ENCODE assay signal across 1 cellular context in the genomic region with DNA sequence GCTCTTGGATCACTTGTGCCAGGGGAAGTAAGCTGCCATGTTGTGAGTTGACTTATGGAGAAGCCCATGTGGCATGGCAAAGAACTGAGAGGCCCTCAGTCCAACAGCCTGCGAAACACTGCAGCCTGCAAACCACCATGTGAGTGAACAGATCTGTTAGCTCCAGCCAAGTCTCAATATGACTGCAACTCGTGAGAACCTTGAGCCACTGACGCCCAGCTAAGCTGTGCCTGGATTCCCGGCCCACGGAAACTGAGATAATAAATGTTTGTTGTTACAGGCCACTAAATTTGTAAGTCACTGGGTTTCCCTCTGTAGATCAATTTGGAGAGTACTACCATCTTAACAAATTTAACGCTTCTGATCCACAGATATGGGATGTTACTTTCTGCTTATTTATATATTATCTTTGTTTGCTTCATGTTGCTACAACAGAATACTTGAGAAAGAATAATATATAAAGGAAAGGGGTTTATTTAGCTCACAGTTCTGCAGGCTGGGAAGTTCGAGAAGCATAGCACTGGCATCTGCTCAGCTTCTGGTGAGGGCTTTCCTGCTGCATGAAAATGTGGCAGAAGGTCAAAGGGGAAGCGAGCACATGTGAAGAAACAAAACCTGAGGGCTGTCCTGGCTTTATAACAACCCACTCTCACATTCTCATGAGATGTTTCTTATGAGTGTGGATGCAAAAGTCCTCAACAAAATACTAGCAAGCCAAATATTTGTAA.
TF ChIP-seq lines count a peak whose summit lies in the region.

No MANE protein-coding gene starts in this region.

TF ChIP-seq in GM12878, 131 proteins besides CTCF, POLR2A, EP300 and RAD21 (continues in another document):
- TF ChIP-seq BCL11A (IDR thresholded peaks at IDR 0.05; ENCODE audit: low read depth, low read length) (peak; percentile 73; the same call in 1 of the 2 replicates), GABPA (IDR thresholded peaks at IDR 0.05; ENCODE audit: low read depth) (no peak), YBX1 (IDR thresholded peaks at IDR 0.05) (no peak), MEF2B (IDR thresholded peaks at IDR 0.05; ENCODE audit: partially characterized antibody, poor library complexity, severe bottlenecking) (no peak), PAX8 (IDR thresholded peaks at IDR 0.05) (no peak), NR2C1 (IDR thresholded peaks at IDR 0.05) (no peak), JUND (IDR thresholded peaks at IDR 0.05; ENCODE audit: low read depth, low read length) (no peak), BMI1 (IDR thresholded peaks at IDR 0.05; ENCODE audit: borderline replicate concordance) (no peak), MTA3 (IDR thresholded peaks at IDR 0.05; ENCODE audit: borderline replicate concordance, low read length) (no peak), NR2F1 (conservative IDR thresholded peaks at IDR 0.05) (peak; percentile 10; the same call in 1 of the 2 replicates), CREB1 (IDR thresholded peaks at IDR 0.05; ENCODE audit: low read depth) (no peak), YY1 (IDR thresholded peaks at IDR 0.05; ENCODE audit: low read depth, low read length) (peak; percentile 50; the same call in 1 of the 2 replicates), CREM (IDR thresholded peaks at IDR 0.05; ENCODE audit: low read depth) (peak; percentile 18; the same call in 1 of the 2 replicates), NR2C2 (IDR thresholded peaks at IDR 0.05; ENCODE audit: borderline replicate concordance, control insufficient read depth, insufficient read length, low read depth) (no peak), SP1 (IDR thresholded peaks at IDR 0.05; ENCODE audit: low read depth, low read length) (peak; percentile 24), HDAC6 (IDR thresholded peaks at IDR 0.05; ENCODE audit: unreplicated experiment) (no peak), IKZF1 (conservative IDR thresholded peaks at IDR 0.05) (no peak), JUNB (IDR thresholded peaks at IDR 0.05) (peak; percentile 77), TCF7 (IDR thresholded peaks at IDR 0.05; ENCODE audit: borderline replicate concordance) (no peak), ZBED1 (IDR thresholded peaks at IDR 0.05; ENCODE audit: borderline replicate concordance) (no peak), NFYA (IDR thresholded peaks at IDR 0.05; ENCODE audit: borderline replicate concordance, low read depth, low read length) (no peak), SMC3 (IDR thresholded peaks at IDR 0.05; ENCODE audit: borderline replicate concordance, low read length) (no peak), POLR2AphosphoS2 (IDR thresholded peaks at IDR 0.05; ENCODE audit: low read depth, low read length) (no peak), ESRRA (IDR thresholded peaks at IDR 0.05; ENCODE audit: low read length) (no peak), ZNF384 (IDR thresholded peaks at IDR 0.05; ENCODE audit: borderline replicate concordance, low read depth, low read length) (no peak), MYB (IDR thresholded peaks at IDR 0.05; ENCODE audit: borderline replicate concordance, low read depth, low read length) (no peak), KLF5 (IDR thresholded peaks at IDR 0.05; ENCODE audit: partially characterized antibody) (no peak), CHD4 (IDR thresholded peaks at IDR 0.05) (no peak), ASH2L (IDR thresholded peaks at IDR 0.05; ENCODE audit: borderline replicate concordance, low read depth) (no peak), CHD1 (IDR thresholded peaks at IDR 0.05; ENCODE audit: low read depth, low read length) (no peak), FOS (IDR thresholded peaks at IDR 0.05; ENCODE audit: borderline replicate concordance, extremely low read depth, insufficient read length) (no peak), ZNF24 (IDR thresholded peaks at IDR 0.05) (no peak), WRNIP1 (IDR thresholded peaks at IDR 0.05; ENCODE audit: borderline replicate concordance, low read depth, low read length) (no peak), RCOR1 (conservative IDR thresholded peaks at IDR 0.05; ENCODE audit: low read depth, low read length) (no peak), TCF12 (IDR thresholded peaks at IDR 0.05; ENCODE audit: low read depth, low read length) (peak; percentile 54; the same call in 1 of the 2 replicates), CBX5 (IDR thresholded peaks at IDR 0.05; ENCODE audit: low read depth) (no peak), CEBPB (IDR thresholded peaks at IDR 0.05; ENCODE audit: borderline replicate concordance in 1 of 2, low read depth in 2 of 2, low read length in 2 of 2) (no peak), LARP7 (IDR thresholded peaks at IDR 0.05) (no peak), EED (IDR thresholded peaks at IDR 0.05; ENCODE audit: low read depth) (peak; percentile 22; the same call in 1 of the 2 replicates), ATF7 (IDR thresholded peaks at IDR 0.05; ENCODE audit: low read depth) (no peak), EZH2 (IDR thresholded peaks at IDR 0.05; ENCODE audit: borderline replicate concordance, control insufficient read depth, low read depth, low read length) (no peak), RAD51 (IDR thresholded peaks at IDR 0.05) (no peak), STAT1 (conservative IDR thresholded peaks at IDR 0.05) (no peak), MXI1 (IDR thresholded peaks at IDR 0.05; ENCODE audit: low read depth, low read length) (no peak), TARDBP (IDR thresholded peaks at IDR 0.05; ENCODE audit: borderline replicate concordance) (no peak), SUZ12 (IDR thresholded peaks at IDR 0.05; ENCODE audit: unreplicated experiment) (no peak), ZSCAN29 (IDR thresholded peaks at IDR 0.05) (no peak), SMARCA5 (IDR thresholded peaks at IDR 0.05) (no peak), RUNX3 (IDR thresholded peaks at IDR 0.05; ENCODE audit: low read length) (peak; percentile 70)
- TF ChIP-seq, protein P1, sequence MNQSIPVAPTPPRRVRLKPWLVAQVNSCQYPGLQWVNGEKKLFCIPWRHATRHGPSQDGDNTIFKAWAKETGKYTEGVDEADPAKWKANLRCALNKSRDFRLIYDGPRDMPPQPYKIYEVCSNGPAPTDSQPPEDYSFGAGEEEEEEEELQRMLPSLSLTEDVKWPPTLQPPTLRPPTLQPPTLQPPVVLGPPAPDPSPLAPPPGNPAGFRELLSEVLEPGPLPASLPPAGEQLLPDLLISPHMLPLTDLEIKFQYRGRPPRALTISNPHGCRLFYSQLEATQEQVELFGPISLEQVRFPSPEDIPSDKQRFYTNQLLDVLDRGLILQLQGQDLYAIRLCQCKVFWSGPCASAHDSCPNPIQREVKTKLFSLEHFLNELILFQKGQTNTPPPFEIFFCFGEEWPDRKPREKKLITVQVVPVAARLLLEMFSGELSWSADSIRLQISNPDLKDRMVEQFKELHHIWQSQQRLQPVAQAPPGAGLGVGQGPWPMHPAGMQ (IDR thresholded peaks at IDR 0.05; ENCODE audit: borderline replicate concordance) = no peak
- TF ChIP-seq, protein P2, sequence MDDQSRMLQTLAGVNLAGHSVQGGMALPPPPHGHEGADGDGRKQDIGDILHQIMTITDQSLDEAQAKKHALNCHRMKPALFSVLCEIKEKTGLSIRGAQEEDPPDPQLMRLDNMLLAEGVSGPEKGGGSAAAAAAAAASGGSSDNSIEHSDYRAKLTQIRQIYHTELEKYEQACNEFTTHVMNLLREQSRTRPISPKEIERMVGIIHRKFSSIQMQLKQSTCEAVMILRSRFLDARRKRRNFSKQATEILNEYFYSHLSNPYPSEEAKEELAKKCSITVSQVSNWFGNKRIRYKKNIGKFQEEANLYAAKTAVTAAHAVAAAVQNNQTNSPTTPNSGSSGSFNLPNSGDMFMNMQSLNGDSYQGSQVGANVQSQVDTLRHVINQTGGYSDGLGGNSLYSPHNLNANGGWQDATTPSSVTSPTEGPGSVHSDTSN (IDR thresholded peaks at IDR 0.05; ENCODE audit: insufficient replicate concordance, low read depth, low read length) = no peak
- TF ChIP-seq, protein P3, sequence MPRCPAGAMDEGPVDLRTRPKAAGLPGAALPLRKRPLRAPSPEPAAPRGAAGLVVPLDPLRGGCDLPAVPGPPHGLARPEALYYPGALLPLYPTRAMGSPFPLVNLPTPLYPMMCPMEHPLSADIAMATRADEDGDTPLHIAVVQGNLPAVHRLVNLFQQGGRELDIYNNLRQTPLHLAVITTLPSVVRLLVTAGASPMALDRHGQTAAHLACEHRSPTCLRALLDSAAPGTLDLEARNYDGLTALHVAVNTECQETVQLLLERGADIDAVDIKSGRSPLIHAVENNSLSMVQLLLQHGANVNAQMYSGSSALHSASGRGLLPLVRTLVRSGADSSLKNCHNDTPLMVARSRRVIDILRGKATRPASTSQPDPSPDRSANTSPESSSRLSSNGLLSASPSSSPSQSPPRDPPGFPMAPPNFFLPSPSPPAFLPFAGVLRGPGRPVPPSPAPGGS (IDR thresholded peaks at IDR 0.05; ENCODE audit: borderline replicate concordance, insufficient read depth, low read depth, low read length, poor library complexity, severe bottlenecking) = peak; percentile 71
- TF ChIP-seq, protein P4, sequence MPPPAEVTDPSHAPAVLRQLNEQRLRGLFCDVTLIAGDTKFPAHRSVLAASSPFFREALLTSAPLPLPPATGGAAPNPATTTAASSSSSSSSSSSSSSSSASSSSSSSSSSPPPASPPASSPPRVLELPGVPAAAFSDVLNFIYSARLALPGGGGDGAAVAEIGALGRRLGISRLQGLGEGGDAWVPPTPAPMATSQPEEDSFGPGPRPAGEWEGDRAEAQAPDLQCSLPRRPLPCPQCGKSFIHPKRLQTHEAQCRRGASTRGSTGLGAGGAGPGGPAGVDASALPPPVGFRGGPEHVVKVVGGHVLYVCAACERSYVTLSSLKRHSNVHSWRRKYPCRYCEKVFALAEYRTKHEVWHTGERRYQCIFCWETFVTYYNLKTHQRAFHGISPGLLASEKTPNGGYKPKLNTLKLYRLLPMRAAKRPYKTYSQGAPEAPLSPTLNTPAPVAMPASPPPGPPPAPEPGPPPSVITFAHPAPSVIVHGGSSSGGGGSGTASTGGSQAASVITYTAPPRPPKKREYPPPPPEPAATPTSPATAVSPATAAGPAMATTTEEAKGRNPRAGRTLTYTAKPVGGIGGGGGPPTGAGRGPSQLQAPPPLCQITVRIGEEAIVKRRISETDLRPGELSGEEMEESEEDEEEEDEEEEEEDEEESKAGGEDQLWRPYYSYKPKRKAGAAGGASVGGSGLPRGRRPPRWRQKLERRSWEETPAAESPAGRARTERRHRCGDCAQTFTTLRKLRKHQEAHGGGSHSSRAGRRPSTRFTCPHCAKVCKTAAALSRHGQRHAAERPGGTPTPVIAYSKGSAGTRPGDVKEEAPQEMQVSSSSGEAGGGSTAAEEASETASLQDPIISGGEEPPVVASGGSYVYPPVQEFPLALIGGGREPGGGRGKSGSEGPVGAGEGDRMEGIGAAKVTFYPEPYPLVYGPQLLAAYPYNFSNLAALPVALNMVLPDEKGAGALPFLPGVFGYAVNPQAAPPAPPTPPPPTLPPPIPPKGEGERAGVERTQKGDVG (CRISPR knock-in tag; IDR thresholded peaks at IDR 0.05) = no peak
- TF ChIP-seq, protein P5, sequence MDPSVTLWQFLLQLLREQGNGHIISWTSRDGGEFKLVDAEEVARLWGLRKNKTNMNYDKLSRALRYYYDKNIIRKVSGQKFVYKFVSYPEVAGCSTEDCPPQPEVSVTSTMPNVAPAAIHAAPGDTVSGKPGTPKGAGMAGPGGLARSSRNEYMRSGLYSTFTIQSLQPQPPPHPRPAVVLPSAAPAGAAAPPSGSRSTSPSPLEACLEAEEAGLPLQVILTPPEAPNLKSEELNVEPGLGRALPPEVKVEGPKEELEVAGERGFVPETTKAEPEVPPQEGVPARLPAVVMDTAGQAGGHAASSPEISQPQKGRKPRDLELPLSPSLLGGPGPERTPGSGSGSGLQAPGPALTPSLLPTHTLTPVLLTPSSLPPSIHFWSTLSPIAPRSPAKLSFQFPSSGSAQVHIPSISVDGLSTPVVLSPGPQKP (IDR thresholded peaks at IDR 0.05; ENCODE audit: low read depth, low read length) = no peak
- TF ChIP-seq, protein P6, sequence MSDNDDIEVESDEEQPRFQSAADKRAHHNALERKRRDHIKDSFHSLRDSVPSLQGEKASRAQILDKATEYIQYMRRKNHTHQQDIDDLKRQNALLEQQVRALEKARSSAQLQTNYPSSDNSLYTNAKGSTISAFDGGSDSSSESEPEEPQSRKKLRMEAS (IDR thresholded peaks at IDR 0.05; ENCODE audit: low read depth, low read length) = no peak
- TF ChIP-seq, protein P7, sequence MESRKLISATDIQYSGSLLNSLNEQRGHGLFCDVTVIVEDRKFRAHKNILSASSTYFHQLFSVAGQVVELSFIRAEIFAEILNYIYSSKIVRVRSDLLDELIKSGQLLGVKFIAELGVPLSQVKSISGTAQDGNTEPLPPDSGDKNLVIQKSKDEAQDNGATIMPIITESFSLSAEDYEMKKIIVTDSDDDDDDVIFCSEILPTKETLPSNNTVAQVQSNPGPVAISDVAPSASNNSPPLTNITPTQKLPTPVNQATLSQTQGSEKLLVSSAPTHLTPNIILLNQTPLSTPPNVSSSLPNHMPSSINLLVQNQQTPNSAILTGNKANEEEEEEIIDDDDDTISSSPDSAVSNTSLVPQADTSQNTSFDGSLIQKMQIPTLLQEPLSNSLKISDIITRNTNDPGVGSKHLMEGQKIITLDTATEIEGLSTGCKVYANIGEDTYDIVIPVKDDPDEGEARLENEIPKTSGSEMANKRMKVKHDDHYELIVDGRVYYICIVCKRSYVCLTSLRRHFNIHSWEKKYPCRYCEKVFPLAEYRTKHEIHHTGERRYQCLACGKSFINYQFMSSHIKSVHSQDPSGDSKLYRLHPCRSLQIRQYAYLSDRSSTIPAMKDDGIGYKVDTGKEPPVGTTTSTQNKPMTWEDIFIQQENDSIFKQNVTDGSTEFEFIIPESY (IDR thresholded peaks at IDR 0.05) = no peak
- TF ChIP-seq, protein P8, sequence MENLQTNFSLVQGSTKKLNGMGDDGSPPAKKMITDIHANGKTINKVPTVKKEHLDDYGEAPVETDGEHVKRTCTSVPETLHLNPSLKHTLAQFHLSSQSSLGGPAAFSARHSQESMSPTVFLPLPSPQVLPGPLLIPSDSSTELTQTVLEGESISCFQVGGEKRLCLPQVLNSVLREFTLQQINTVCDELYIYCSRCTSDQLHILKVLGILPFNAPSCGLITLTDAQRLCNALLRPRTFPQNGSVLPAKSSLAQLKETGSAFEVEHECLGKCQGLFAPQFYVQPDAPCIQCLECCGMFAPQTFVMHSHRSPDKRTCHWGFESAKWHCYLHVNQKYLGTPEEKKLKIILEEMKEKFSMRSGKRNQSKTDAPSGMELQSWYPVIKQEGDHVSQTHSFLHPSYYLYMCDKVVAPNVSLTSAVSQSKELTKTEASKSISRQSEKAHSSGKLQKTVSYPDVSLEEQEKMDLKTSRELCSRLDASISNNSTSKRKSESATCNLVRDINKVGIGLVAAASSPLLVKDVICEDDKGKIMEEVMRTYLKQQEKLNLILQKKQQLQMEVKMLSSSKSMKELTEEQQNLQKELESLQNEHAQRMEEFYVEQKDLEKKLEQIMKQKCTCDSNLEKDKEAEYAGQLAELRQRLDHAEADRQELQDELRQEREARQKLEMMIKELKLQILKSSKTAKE (IDR thresholded peaks at IDR 0.05; ENCODE audit: low read depth, poor library complexity, severe bottlenecking) = no peak
- TF ChIP-seq, protein P9, sequence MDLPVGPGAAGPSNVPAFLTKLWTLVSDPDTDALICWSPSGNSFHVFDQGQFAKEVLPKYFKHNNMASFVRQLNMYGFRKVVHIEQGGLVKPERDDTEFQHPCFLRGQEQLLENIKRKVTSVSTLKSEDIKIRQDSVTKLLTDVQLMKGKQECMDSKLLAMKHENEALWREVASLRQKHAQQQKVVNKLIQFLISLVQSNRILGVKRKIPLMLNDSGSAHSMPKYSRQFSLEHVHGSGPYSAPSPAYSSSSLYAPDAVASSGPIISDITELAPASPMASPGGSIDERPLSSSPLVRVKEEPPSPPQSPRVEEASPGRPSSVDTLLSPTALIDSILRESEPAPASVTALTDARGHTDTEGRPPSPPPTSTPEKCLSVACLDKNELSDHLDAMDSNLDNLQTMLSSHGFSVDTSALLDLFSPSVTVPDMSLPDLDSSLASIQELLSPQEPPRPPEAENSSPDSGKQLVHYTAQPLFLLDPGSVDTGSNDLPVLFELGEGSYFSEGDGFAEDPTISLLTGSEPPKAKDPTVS (IDR thresholded peaks at IDR 0.05; ENCODE audit: low read depth, low read length) = no peak
